2 cellular contexts compared by ENCODE assay signal in the genomic region with DNA sequence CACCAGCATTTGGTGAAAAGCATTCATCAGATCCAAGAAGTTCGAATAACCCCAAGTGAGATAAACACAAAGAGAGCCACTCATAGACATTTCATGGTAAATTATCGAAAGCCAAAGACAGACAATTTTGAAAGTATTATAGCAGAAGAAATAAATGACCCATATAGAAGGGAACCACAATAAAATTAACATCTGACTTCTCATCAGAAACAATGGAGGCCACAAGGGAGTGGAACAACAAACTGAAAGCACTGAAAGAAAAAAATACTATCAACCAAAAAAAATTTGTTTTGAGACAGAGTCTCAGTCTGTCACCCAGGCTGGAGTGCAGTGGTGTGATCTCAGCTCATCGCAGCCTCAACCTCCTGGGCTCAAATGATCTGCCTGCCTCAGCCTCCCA.
TF ChIP-seq lines count a peak whose summit lies in the region.

No MANE protein-coding gene starts in this region.

TF ChIP-seq in HepG2, 621 proteins besides CTCF, POLR2A, EP300 and RAD21:
- TF ChIP-seq SOX13 (IDR thresholded peaks at IDR 0.05) (no peak), SOX13 (CRISPR knock-in tag; conservative IDR thresholded peaks at IDR 0.05 in 1 of 2, IDR thresholded peaks at IDR 0.05 in 1 of 2) (no peak), ZNF317 (CRISPR knock-in tag; IDR thresholded peaks at IDR 0.05) (peak; percentile 93), YEATS2 (CRISPR knock-in tag; IDR thresholded peaks at IDR 0.05; ENCODE audit: borderline replicate concordance) (no peak), MLLT10 (CRISPR knock-in tag; IDR thresholded peaks at IDR 0.05) (no peak)

TF ChIP-seq in K562, 482 proteins besides CTCF, POLR2A, EP300 and RAD21:
- no peak for TF ChIP-seq ZNF224 (CRISPR knock-in tag; IDR thresholded peaks at IDR 0.05)
- TF ChIP-seq FOXA3 (CRISPR knock-in tag; conservative IDR thresholded peaks at IDR 0.05 in 1 of 2, IDR thresholded peaks at IDR 0.05 in 1 of 2), result no peak
- no peak for TF ChIP-seq PHF21A (IDR thresholded peaks at IDR 0.05; ENCODE audit: borderline replicate concordance, low read depth)
- TF ChIP-seq, protein P1, sequence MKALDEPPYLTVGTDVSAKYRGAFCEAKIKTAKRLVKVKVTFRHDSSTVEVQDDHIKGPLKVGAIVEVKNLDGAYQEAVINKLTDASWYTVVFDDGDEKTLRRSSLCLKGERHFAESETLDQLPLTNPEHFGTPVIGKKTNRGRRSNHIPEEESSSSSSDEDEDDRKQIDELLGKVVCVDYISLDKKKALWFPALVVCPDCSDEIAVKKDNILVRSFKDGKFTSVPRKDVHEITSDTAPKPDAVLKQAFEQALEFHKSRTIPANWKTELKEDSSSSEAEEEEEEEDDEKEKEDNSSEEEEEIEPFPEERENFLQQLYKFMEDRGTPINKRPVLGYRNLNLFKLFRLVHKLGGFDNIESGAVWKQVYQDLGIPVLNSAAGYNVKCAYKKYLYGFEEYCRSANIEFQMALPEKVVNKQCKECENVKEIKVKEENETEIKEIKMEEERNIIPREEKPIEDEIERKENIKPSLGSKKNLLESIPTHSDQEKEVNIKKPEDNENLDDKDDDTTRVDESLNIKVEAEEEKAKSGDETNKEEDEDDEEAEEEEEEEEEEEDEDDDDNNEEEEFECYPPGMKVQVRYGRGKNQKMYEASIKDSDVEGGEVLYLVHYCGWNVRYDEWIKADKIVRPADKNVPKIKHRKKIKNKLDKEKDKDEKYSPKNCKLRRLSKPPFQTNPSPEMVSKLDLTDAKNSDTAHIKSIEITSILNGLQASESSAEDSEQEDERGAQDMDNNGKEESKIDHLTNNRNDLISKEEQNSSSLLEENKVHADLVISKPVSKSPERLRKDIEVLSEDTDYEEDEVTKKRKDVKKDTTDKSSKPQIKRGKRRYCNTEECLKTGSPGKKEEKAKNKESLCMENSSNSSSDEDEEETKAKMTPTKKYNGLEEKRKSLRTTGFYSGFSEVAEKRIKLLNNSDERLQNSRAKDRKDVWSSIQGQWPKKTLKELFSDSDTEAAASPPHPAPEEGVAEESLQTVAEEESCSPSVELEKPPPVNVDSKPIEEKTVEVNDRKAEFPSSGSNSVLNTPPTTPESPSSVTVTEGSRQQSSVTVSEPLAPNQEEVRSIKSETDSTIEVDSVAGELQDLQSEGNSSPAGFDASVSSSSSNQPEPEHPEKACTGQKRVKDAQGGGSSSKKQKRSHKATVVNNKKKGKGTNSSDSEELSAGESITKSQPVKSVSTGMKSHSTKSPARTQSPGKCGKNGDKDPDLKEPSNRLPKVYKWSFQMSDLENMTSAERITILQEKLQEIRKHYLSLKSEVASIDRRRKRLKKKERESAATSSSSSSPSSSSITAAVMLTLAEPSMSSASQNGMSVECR (CRISPR knock-in tag; IDR thresholded peaks at IDR 0.05), result no peak
- TF ChIP-seq, protein P2, sequence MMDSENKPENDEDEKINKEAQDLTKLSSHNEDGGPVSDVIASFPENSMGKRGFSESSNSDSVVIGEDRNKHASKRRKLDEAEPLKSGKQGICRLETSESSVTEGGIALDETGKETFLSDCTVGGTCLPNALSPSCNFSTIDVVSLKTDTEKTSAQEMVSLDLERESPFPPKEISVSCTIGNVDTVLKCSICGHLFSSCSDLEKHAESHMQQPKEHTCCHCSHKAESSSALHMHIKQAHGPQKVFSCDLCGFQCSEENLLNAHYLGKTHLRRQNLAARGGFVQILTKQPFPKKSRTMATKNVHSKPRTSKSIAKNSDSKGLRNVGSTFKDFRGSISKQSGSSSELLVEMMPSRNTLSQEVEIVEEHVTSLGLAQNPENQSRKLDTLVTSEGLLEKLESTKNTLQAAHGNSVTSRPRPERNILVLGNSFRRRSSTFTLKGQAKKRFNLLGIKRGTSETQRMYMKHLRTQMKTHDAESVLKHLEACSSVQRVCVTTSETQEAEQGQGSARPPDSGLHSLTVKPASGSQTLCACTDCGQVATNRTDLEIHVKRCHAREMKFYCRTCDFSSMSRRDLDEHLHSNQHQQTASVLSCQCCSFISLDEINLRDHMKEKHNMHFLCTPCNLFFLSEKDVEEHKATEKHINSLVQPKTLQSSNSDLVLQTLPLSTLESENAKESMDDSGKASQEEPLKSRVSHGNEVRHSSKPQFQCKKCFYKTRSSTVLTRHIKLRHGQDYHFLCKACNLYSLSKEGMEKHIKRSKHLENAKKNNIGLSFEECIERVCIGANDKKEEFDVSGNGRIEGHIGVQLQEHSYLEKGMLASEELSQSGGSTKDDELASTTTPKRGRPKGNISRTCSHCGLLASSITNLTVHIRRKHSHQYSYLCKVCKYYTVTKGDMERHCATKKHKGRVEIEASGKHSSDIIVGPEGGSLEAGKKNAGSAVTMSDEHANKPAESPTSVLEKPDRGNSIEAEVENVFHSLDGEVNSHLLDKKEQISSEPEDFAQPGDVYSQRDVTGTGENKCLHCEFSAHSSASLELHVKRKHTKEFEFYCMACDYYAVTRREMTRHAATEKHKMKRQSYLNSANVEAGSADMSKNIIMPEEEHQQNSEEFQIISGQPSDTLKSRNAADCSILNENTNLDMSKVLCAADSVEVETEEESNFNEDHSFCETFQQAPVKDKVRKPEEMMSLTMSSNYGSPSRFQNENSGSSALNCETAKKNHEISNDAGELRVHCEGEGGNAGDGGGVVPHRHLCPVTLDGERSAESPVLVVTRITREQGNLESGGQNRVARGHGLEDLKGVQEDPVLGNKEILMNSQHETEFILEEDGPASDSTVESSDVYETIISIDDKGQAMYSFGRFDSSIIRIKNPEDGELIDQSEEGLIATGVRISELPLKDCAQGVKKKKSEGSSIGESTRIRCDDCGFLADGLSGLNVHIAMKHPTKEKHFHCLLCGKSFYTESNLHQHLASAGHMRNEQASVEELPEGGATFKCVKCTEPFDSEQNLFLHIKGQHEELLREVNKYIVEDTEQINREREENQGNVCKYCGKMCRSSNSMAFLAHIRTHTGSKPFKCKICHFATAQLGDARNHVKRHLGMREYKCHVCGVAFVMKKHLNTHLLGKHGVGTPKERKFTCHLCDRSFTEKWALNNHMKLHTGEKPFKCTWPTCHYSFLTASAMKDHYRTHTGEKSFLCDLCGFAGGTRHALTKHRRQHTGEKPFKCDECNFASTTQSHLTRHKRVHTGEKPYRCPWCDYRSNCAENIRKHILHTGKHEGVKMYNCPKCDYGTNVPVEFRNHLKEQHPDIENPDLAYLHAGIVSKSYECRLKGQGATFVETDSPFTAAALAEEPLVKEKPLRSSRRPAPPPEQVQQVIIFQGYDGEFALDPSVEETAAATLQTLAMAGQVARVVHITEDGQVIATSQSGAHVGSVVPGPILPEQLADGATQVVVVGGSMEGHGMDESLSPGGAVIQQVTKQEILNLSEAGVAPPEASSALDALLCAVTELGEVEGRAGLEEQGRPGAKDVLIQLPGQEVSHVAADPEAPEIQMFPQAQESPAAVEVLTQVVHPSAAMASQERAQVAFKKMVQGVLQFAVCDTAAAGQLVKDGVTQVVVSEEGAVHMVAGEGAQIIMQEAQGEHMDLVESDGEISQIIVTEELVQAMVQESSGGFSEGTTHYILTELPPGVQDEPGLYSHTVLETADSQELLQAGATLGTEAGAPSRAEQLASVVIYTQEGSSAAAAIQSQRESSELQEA (IDR thresholded peaks at IDR 0.05; ENCODE audit: low read depth), result no peak
- TF ChIP-seq, protein P3, sequence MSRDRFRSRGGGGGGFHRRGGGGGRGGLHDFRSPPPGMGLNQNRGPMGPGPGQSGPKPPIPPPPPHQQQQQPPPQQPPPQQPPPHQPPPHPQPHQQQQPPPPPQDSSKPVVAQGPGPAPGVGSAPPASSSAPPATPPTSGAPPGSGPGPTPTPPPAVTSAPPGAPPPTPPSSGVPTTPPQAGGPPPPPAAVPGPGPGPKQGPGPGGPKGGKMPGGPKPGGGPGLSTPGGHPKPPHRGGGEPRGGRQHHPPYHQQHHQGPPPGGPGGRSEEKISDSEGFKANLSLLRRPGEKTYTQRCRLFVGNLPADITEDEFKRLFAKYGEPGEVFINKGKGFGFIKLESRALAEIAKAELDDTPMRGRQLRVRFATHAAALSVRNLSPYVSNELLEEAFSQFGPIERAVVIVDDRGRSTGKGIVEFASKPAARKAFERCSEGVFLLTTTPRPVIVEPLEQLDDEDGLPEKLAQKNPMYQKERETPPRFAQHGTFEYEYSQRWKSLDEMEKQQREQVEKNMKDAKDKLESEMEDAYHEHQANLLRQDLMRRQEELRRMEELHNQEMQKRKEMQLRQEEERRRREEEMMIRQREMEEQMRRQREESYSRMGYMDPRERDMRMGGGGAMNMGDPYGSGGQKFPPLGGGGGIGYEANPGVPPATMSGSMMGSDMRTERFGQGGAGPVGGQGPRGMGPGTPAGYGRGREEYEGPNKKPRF (IDR thresholded peaks at IDR 0.05; ENCODE audit: low read depth, low read length), result no peak
- no peak for TF ChIP-seq POLR2H (tag; IDR thresholded peaks at IDR 0.05; ENCODE audit: low read depth)
- no peak for TF ChIP-seq SRSF1 (IDR thresholded peaks at IDR 0.05; ENCODE audit: low read depth, low read length)
- no peak for TF ChIP-seq DNMT1 (IDR thresholded peaks at IDR 0.05)
- TF ChIP-seq SMARCE1 (IDR thresholded peaks at IDR 0.05), result no peak
- TF ChIP-seq TRIM24 (IDR thresholded peaks at IDR 0.05), result peak in 1 of 2 experiments; percentile 33; a peak in 1 of 4 replicates
- TF ChIP-seq HNRNPH1 (optimal IDR thresholded peaks at IDR 0.05; ENCODE audit: low read depth, low read length), result no peak
- TF ChIP-seq, protein P4, sequence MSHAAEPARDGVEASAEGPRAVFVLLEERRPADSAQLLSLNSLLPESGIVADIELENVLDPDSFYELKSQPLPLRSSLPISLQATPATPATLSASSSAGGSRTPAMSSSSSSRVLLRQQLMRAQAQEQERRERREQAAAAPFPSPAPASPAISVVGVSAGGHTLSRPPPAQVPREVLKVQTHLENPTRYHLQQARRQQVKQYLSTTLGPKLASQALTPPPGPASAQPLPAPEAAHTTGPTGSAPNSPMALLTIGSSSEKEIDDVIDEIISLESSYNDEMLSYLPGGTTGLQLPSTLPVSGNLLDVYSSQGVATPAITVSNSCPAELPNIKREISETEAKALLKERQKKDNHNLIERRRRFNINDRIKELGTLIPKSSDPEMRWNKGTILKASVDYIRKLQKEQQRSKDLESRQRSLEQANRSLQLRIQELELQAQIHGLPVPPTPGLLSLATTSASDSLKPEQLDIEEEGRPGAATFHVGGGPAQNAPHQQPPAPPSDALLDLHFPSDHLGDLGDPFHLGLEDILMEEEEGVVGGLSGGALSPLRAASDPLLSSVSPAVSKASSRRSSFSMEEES (CRISPR knock-in tag; IDR thresholded peaks at IDR 0.05), result no peak
- TF ChIP-seq MYBL2 (IDR thresholded peaks at IDR 0.05; ENCODE audit: low read depth), result no peak
- no peak for TF ChIP-seq MYBL2 (CRISPR knock-in tag; IDR thresholded peaks at IDR 0.05; ENCODE audit: borderline replicate concordance)
- TF ChIP-seq ZNF589 (CRISPR knock-in tag; IDR thresholded peaks at IDR 0.05; ENCODE audit: low read depth), result no peak
- TF ChIP-seq, protein P5, sequence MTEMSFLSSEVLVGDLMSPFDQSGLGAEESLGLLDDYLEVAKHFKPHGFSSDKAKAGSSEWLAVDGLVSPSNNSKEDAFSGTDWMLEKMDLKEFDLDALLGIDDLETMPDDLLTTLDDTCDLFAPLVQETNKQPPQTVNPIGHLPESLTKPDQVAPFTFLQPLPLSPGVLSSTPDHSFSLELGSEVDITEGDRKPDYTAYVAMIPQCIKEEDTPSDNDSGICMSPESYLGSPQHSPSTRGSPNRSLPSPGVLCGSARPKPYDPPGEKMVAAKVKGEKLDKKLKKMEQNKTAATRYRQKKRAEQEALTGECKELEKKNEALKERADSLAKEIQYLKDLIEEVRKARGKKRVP (CRISPR knock-in tag; IDR thresholded peaks at IDR 0.05), result no peak
- TF ChIP-seq, protein P6, sequence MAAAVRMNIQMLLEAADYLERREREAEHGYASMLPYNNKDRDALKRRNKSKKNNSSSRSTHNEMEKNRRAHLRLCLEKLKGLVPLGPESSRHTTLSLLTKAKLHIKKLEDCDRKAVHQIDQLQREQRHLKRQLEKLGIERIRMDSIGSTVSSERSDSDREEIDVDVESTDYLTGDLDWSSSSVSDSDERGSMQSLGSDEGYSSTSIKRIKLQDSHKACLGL (CRISPR knock-in tag; IDR thresholded peaks at IDR 0.05; ENCODE audit: borderline replicate concordance, poor library complexity, severe bottlenecking), result no peak
- TF ChIP-seq ZNF324 (CRISPR knock-in tag; IDR thresholded peaks at IDR 0.05), result no peak
- TF ChIP-seq TRIM28 (IDR thresholded peaks at IDR 0.05), result 0 out of 2 replicates have a peak, but pooled peaks have one; percentile 50
- TF ChIP-seq HCFC1 (IDR thresholded peaks at IDR 0.05; ENCODE audit: low read depth, low read length), result no peak
- TF ChIP-seq RBFOX2 (IDR thresholded peaks at IDR 0.05; ENCODE audit: low read depth, low read length), result no peak
- TF ChIP-seq, protein P7, sequence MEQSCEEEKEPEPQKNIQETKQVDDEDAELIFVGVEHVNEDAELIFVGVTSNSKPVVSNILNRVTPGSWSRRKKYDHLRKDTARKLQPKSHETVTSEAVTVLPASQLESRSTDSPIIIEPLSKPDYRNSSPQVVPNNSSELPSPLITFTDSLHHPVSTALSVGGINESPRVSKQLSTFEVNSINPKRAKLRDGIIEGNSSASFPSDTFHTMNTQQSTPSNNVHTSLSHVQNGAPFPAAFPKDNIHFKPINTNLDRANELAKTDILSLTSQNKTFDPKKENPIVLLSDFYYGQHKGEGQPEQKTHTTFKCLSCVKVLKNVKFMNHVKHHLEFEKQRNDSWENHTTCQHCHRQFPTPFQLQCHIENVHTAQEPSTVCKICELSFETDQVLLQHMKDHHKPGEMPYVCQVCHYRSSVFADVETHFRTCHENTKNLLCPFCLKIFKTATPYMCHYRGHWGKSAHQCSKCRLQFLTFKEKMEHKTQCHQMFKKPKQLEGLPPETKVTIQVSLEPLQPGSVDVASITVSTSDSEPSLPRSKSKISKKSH (CRISPR knock-in tag; IDR thresholded peaks at IDR 0.05), result no peak
- no peak for TF ChIP-seq ZZZ3 (IDR thresholded peaks at IDR 0.05)
- TF ChIP-seq BMI1 (IDR thresholded peaks at IDR 0.05; ENCODE audit: low read length), result no peak
- TF ChIP-seq BHLHE40 (IDR thresholded peaks at IDR 0.05; ENCODE audit: low read length), result no peak
- no peak for TF ChIP-seq PHB (CRISPR knock-in tag; IDR thresholded peaks at IDR 0.05)
- TF ChIP-seq, protein P8, sequence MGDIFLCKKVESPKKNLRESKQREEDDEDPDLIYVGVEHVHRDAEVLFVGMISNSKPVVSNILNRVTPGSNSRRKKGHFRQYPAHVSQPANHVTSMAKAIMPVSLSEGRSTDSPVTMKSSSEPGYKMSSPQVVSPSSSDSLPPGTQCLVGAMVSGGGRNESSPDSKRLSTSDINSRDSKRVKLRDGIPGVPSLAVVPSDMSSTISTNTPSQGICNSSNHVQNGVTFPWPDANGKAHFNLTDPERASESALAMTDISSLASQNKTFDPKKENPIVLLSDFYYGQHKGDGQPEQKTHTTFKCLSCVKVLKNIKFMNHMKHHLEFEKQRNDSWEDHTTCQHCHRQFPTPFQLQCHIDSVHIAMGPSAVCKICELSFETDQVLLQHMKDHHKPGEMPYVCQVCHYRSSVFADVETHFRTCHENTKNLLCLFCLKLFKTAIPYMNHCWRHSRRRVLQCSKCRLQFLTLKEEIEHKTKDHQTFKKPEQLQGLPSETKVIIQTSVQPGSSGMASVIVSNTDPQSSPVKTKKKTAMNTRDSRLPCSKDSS (IDR thresholded peaks at IDR 0.05; ENCODE audit: low read depth, partially characterized antibody), result peak; percentile 42
